In the genomic region with DNA sequence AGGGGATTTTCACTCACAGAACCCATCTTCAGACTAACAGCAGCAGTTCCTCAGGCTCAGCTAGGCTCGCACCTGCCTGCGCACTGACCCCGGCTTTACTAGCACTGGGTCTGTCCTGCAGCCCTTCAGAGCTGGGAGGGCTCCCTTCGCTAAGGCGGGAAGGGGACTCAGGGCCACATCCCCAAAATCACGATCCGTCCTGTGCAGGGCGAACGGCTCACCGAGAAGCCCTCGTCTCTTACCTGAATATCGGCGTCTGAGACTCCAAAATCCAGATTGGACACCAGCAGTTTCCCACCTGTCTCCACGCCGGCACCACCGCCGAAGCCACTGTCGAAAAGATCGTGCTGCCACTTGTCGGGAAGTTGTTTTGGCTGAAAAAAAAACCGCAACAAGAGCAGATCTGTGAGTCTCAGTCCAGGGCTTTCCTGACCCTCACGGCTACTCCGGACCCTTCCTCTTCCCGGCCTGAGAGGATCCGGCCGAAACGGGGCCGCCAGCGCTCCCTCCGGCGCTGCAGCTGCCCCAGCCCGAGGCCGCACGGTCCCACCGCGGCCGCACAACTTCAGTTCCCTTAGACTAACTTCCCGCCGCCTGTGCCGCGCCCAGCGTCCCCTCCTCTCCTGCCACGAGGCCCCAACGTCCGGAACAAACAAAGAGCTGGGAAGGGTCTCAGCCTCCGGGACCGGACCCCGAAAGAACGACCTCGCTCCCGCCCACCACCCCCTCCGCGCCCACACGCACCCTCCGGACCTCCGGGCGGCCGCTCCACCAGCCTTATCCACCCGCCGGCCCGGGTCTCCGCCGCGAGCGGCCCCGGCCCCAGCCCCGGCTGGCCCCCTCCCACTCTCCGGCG, we compare ENCODE assay signal across 8 cellular contexts. TPM values are rescaled to one million over a fixed set of nuclear protein-coding genes. Genes with fewer than 3 reads are reported as not detected.
A peak's percentile ranks its signal among the peaks of the same experiment; 100 is the strongest.
DNase-seq lines count a peak whose midpoint lies in the region; ATAC-seq and TF ChIP-seq lines count a peak whose summit lies in the region.

No MANE protein-coding gene starts in this region.

- no peak overlapping the region for H3K27ac Mint-ChIP-seq in neural progenitor cell

- H3K9me3 Mint-ChIP-seq in neural progenitor cell: no peaks in the 10 kb centered on the region

- H3K9me3 ChIP-seq in Peyer's patch: no peaks in the 10 kb centered on the region
- no peaks in the 10 kb centered on the region for H3K9me3 ChIP-seq in effector memory CD4-positive, alpha-beta T cell (ENCODE audit: control insufficient read depth, low read length)
- no peaks in the 10 kb centered on the region for H3K9me3 ChIP-seq in neural progenitor cell (ENCODE audit: low read depth)

- DNase-seq in AG20443 (ENCODE audit: low spot score) (peak; percentile 46), Peyer's patch (no peak), neural progenitor cell (ENCODE audit: low spot score) (peak; percentile 50), SIG-M5 treated with dmso at 0.1 percent for 504 hours (lab: John Stamatoyannopoulos, UW; ENCODE audit: unreplicated experiment) (no peak)
- DNase-seq in effector memory CD4-positive, alpha-beta T cell: no peak
- DNase-seq in effector CD8-positive, alpha-beta T cell (lab: John Stamatoyannopoulos, UW): no peak

- H3K27me3 Mint-ChIP-seq in neural progenitor cell (ENCODE audit: insufficient read depth, low read depth): peaks cover 3% of the 10 kb centered on the region

- H3F3A ChIP-seq in neural progenitor cell (ENCODE audit: low read depth): peaks cover 23% of the 10 kb centered on the region

- H3K4me1 ChIP-seq in Peyer's patch (peaks cover 0 to 23% (median 8%) of the 10 kb centered on the region in 4 donors), neural progenitor cell (peaks cover 7% of the 10 kb centered on the region)
- H3K4me1 ChIP-seq in effector memory CD4-positive, alpha-beta T cell (ENCODE audit: control insufficient read depth, insufficient read depth, low read length, poor library complexity, severe bottlenecking): peaks cover 9% of the 10 kb centered on the region

- ATAC-seq in GM21381 (IDR thresholded peaks at IDR 0.05; ENCODE audit: unreplicated experiment) (peak; percentile 28), HG02973 (IDR thresholded peaks at IDR 0.05; ENCODE audit: unreplicated experiment) (no peak)

- H3K36me3 ChIP-seq in Peyer's patch (peaks cover 0 to 58% (median 3%) of the 10 kb centered on the region in 3 donors), neural progenitor cell (peaks cover 12% of the 10 kb centered on the region)
- peaks cover 40% of the 10 kb centered on the region for H3K36me3 ChIP-seq in effector memory CD4-positive, alpha-beta T cell (ENCODE audit: control insufficient read depth, insufficient read depth, low read length)

- peaks cover 16% of the 10 kb centered on the region for H3K4me1 Mint-ChIP-seq in neural progenitor cell

- H3K4me3 ChIP-seq in Peyer's patch (peak overlapping the region; percentile 87 to 100 (median 94)), neural progenitor cell (peak overlapping the region; percentile 87)
- H3K4me3 ChIP-seq in effector memory CD4-positive, alpha-beta T cell (ENCODE audit: insufficient read depth, low read depth, low read length, poor library complexity, severe bottlenecking): peak overlapping the region; percentile 57

- peaks cover 68% of the 10 kb centered on the region for H3K79me2 ChIP-seq in neural progenitor cell (ENCODE audit: low read depth)

- H3K27me3 ChIP-seq in Peyer's patch (no peaks in the 10 kb centered on the region), neural progenitor cell (no peaks in the 10 kb centered on the region)
- no peaks in the 10 kb centered on the region for H3K27me3 ChIP-seq in effector memory CD4-positive, alpha-beta T cell (replicated peaks; ENCODE audit: control insufficient read depth, insufficient read depth, low read length, poor library complexity, severe bottlenecking)

- TF ChIP-seq POLR2A in Peyer's patch (IDR thresholded peaks at IDR 0.05): no peak

- TF ChIP-seq CTCF in Peyer's patch (IDR thresholded peaks at IDR 0.05): no peak
- TF ChIP-seq CTCF in neural progenitor cell (IDR thresholded peaks at IDR 0.05): no peak

- H3K36me3 Mint-ChIP-seq in neural progenitor cell: peaks cover 23% of the 10 kb centered on the region

- peaks cover 22% of the 10 kb centered on the region for H4K20me1 ChIP-seq in neural progenitor cell (ENCODE audit: low read depth)

- H3K4me3 Mint-ChIP-seq in neural progenitor cell: peak overlapping the region; percentile 92

- H3K4me2 ChIP-seq in neural progenitor cell: peak overlapping the region; percentile 83

- H3K9ac ChIP-seq in neural progenitor cell: peak overlapping the region; percentile 96

- H3K27ac ChIP-seq in Peyer's patch (peak overlapping the region; percentile 91 to 98 (median 94)), neural progenitor cell (no peak overlapping the region)
- H3K27ac ChIP-seq in effector memory CD4-positive, alpha-beta T cell (ENCODE audit: insufficient read depth, low read length, poor library complexity, severe bottlenecking): peak overlapping the region; percentile 77

- H2AFZ ChIP-seq in neural progenitor cell (replicated peaks): no peak overlapping the region

RNA-seq across cellular contexts. Expression of gene ALYREF, which starts 0.7 kb away (rescaled TPM):
- total RNA-seq in Peyer's patch (10 to 100 TPM; 38.9 to 96.6 (median 45.3) TPM), neural progenitor cell (ENCODE audit: low replicate concordance) (140 and 156 TPM in 2 replicates)

RNA-seq across cellular contexts. Expression of gene ANAPC11, which starts 0.8 kb away (rescaled TPM):
- total RNA-seq in Peyer's patch (100 to 1,000 TPM in 1 of 4 donors, 10 to 100 TPM in 3; 69.3 to 126 (median 85.1) TPM), neural progenitor cell (ENCODE audit: low replicate concordance) (100 and 220 TPM in 2 replicates)

RNA-seq across cellular contexts. Expression of gene NPB, which starts 11.4 kb away (rescaled TPM):
- total RNA-seq in Peyer's patch (1 to 10 TPM in 1 of 4 donors, under 1 TPM in 1, not detected in 2; 0.76 to 1.6 TPM), neural progenitor cell (ENCODE audit: low replicate concordance) (2.8 TPM in 1 of 2 replicates, not detected in the other)

RNA-seq across cellular contexts. Expression of gene ARHGDIA, which starts 19.5 kb away (rescaled TPM):
- 100 to 1,000 TPM; 282 to 475 (median 350) TPM for total RNA-seq in Peyer's patch
- 25.1 and 47.9 TPM in 2 replicates for total RNA-seq in neural progenitor cell (ENCODE audit: low replicate concordance)

RNA-seq across cellular contexts. Expression of gene PCYT2, which starts 20.5 kb away (rescaled TPM):
- total RNA-seq in Peyer's patch: 100 to 1,000 TPM in 3 of 4 donors, 10 to 100 TPM in 1; 67.7 to 297 (median 179) TPM
- 6.8 and 17.0 TPM in 2 replicates for total RNA-seq in neural progenitor cell (ENCODE audit: low replicate concordance)

Comparison
In these comparisons a context has a peak if more than half of its experiments do, and no peak if none do; other contexts are left out.
1. DNase-seq: peak in AG20443 (single experiment) and neural progenitor cell (single experiment); none in Peyer's patch (0 of 3), effector memory CD4-positive, alpha-beta T cell (0 of 3), effector CD8-positive, alpha-beta T cell (single experiment) and SIG-M5 treated with dmso at 0.1 percent for 504 hours (single experiment).
2. Peak in every context shown above with its lines, with median percentiles within 50 percentile points of each other: H3K4me3 ChIP-seq.